15 cellular contexts compared by ENCODE assay signal in genomic region chr19:3433313-3433712, GRCh38. TPM values are rescaled to one million over a fixed set of nuclear protein-coding genes. Genes with fewer than 3 reads are reported as not detected.
DNase-seq lines count a peak whose midpoint lies in the region; TF ChIP-seq lines count a peak whose summit lies in the region.
"Had no signal": no experiment of that assay in that cellular context is flagged by ENCODE, and none has a peak within 500 bp of the region (broad histone marks: within the 10 kb centered on the region; RNA-seq: fewer than 3 reads in every experiment).

No MANE protein-coding gene starts in this region.

- peak overlapping the region; percentile 66 for H3K4ac ChIP-seq in neuronal stem cell (ENCODE audit: low read length)

- DNase-seq in neuronal stem cell (ENCODE audit: low spot score) (no peak), thyroid gland (no peak), GM10266 (ENCODE audit: extremely low spot score) (no peak), NCI-H1105 treated with DMSO at 0.1 percent for 48 hours (lab: John Stamatoyannopoulos, UW) (no peak), DMS53 treated with DMSO at 0.1 percent for 48 hours (lab: John Stamatoyannopoulos, UW; ENCODE audit: unreplicated experiment) (no peak)
- DNase-seq: activated CD4-positive, alpha-beta T cell treated with anti-CD3 and anti-CD28 coated beads, Interleukin-2, amount 50 U/mL, for 4 hours; activated T-cell treated with anti-CD3 and anti-CD28 coated beads, Interleukin-2, amount 50 U/mL, for 4 hours; COR-L47; effector CD8-positive, alpha-beta T cell; Kasumi-1; NCI-H1417 treated with DMSO at 0.1 percent for 48 hours had no signal

- TF ChIP-seq POLR2A in thyroid gland (IDR thresholded peaks at IDR 0.05) = no peak

- H4K8ac ChIP-seq in neuronal stem cell (ENCODE audit: low read depth, low read length) = no peak overlapping the region

- no peaks in the 10 kb centered on the region for H3K27me3 ChIP-seq in duodenal mucosa (ENCODE audit: control insufficient read depth in 1 of 2, insufficient read depth in 2 of 2, low read length in 2 of 2)
- no peaks in the 10 kb centered on the region for H3K27me3 ChIP-seq in neuronal stem cell (ENCODE audit: control insufficient read depth in 3 of 3, insufficient read depth in 3 of 3, low read depth in 1 of 3, low read length in 3 of 3)
- H3K27me3 ChIP-seq in thyroid gland = no peaks in the 10 kb centered on the region

- WGBS in adipose tissue, 3 donors = 75 to 83% (median 78%) methylated on average over 11 to 12 of the region's 12 CpGs
- WGBS in neuronal stem cell (ENCODE audit: extremely low coverage in 2 of 2, insufficient read length in 2 of 2, insufficient replicate concordance in 1 of 2), 2 donors = no CpG with 5 or more reads among the region's 12 CpGs
- WGBS in thyroid gland, 2 donors = 83% methylated on average over 12 of the region's 12 CpGs; no CpG with 5 or more reads in 1 of the 2 donors

- H3K27ac ChIP-seq in adipose tissue (ENCODE audit: low read depth, low read length) (peak overlapping the region; percentile 40), duodenal mucosa (ENCODE audit: low read depth, low read length) (peak overlapping the region; percentile 20), neuronal stem cell (replicated peaks; ENCODE audit: low read length) (no peak overlapping the region), thyroid gland (peak overlapping the region; percentile 24 to 80 (median 66))

- no peak overlapping the region for H3K4me3 ChIP-seq in duodenal mucosa (ENCODE audit: low read depth in 1 of 2, low read length in 2 of 2)
- H3K4me3 ChIP-seq in neuronal stem cell (ENCODE audit: low read length in 2 of 2) = no peak overlapping the region
- no peak overlapping the region for H3K4me3 ChIP-seq in thyroid gland (replicated peaks in 1 of 3)

- H2BK15ac ChIP-seq in neuronal stem cell (ENCODE audit: low read length) = no peak overlapping the region

- peak overlapping the region; percentile 50 for H2AFZ ChIP-seq in neuronal stem cell (ENCODE audit: low read length)

- H3K9ac ChIP-seq in duodenal mucosa (ENCODE audit: low read depth in 1 of 2, low read length in 2 of 2) (no peak overlapping the region), neuronal stem cell (ENCODE audit: low read depth, low read length, poor library complexity) (no peak overlapping the region)

- H3K23ac ChIP-seq in neuronal stem cell (ENCODE audit: low read depth, low read length, poor library complexity) = no peak overlapping the region

- H2AK5ac ChIP-seq in neuronal stem cell (ENCODE audit: low read depth, low read length) = peak overlapping the region; percentile 99

- H3K4me1 ChIP-seq in duodenal mucosa (ENCODE audit: control insufficient read depth in 1 of 2, insufficient read depth in 2 of 2, low read length in 2 of 2) = peaks cover 6 to 10% of the 10 kb centered on the region in 2 donors
- peaks cover 5 to 6% of the 10 kb centered on the region in 2 donors for H3K4me1 ChIP-seq in neuronal stem cell (ENCODE audit: control insufficient read depth in 2 of 2, insufficient read depth in 1 of 2, low read depth in 1 of 2, low read length in 2 of 2)
- H3K4me1 ChIP-seq in thyroid gland = peaks cover 3 to 35% of the 10 kb centered on the region in 2 donors

- H3K9me3 ChIP-seq in duodenal mucosa (ENCODE audit: control insufficient read depth in 1 of 2, low read length in 2 of 2) (no peaks in the 10 kb centered on the region), neuronal stem cell (replicated peaks in 1 of 2; ENCODE audit: control insufficient read depth in 2 of 2, insufficient read depth in 1 of 2, low read depth in 1 of 2, low read length in 2 of 2) (peaks cover 3 to 4% of the 10 kb centered on the region in 2 donors), thyroid gland (no peaks in the 10 kb centered on the region)

- no peak overlapping the region for H3K14ac ChIP-seq in neuronal stem cell (ENCODE audit: low read length)

- H2BK120ac ChIP-seq in neuronal stem cell (ENCODE audit: low read depth, low read length) = no peak overlapping the region

- H2BK5ac ChIP-seq in neuronal stem cell (ENCODE audit: low read length) = no peak overlapping the region

- peaks cover 2% of the 10 kb centered on the region for H3K79me1 ChIP-seq in neuronal stem cell (ENCODE audit: low read depth, low read length)

- H3K18ac ChIP-seq in neuronal stem cell (ENCODE audit: low read length) = no peak overlapping the region

- intact Hi-C loops in thyroid gland (cut with DNase I) = no loop called here

- TF ChIP-seq CTCF in thyroid gland (IDR thresholded peaks at IDR 0.05) = no peak
- no peak for TF ChIP-seq CTCF in GM10266 (IDR thresholded peaks at IDR 0.05; ENCODE audit: control insufficient read depth, insufficient read depth, low read depth, missing control alignments)

- no peak overlapping the region for H4K91ac ChIP-seq in neuronal stem cell (ENCODE audit: low read depth, low read length, poor library complexity)

- peaks cover 9 to 17% of the 10 kb centered on the region in 2 donors for H3K36me3 ChIP-seq in duodenal mucosa (ENCODE audit: control insufficient read depth in 1 of 2, insufficient read depth in 2 of 2, low read length in 2 of 2)
- H3K36me3 ChIP-seq in neuronal stem cell (replicated peaks in 1 of 2; ENCODE audit: control insufficient read depth in 2 of 2, insufficient read depth in 2 of 2, low read length in 2 of 2) = no peaks in the 10 kb centered on the region
- peaks cover 15 to 19% of the 10 kb centered on the region in 2 donors for H3K36me3 ChIP-seq in thyroid gland

- H2BK12ac ChIP-seq in neuronal stem cell (ENCODE audit: low read length) = peak overlapping the region; percentile 94

- no peak overlapping the region for H3K4me2 ChIP-seq in neuronal stem cell (ENCODE audit: insufficient read depth, low read length, poor library complexity, severe bottlenecking)

RNA-seq across cellular contexts. Expression of gene SMIM24, which starts 47.0 kb away (rescaled TPM):
- polyA plus RNA-seq in adipose tissue = 10 to 100 TPM in 1 of 3 donors, 1 to 10 TPM in 2; 1.2 to 18.6 (median 1.9) TPM
- polyA plus RNA-seq in neuronal stem cell (2013, experiment 1 of 2) = 1.5 TPM
- polyA plus RNA-seq in neuronal stem cell (2013, experiment 2 of 2) = 1.3 TPM
- not detected for total RNA-seq in thyroid gland
- total RNA-seq: activated T-cell treated with anti-CD3 and anti-CD28 coated beads, Interleukin-2, amount 50 U/mL, for 4 hours; bronchial epithelial cell; RPMI7951 had no signal

RNA-seq across cellular contexts. Expression of gene SMIM44, which starts 49.9 kb away (rescaled TPM):
- not detected for polyA plus RNA-seq in adipose tissue
- not detected for polyA plus RNA-seq in neuronal stem cell (2013, experiment 1 of 2)
- not detected for polyA plus RNA-seq in neuronal stem cell (2013, experiment 2 of 2)
- not detected for total RNA-seq in thyroid gland
- total RNA-seq: activated T-cell treated with anti-CD3 and anti-CD28 coated beads, Interleukin-2, amount 50 U/mL, for 4 hours; bronchial epithelial cell; RPMI7951 had no signal
